In genomic region chr19:34673590-34673989, GRCh38 we compare ENCODE assay signal across 1 cellular context.
TF ChIP-seq lines count a peak whose summit lies in the region.

No MANE protein-coding gene starts in this region.

TF ChIP-seq in HepG2, 621 proteins besides CTCF, POLR2A, EP300 and RAD21 (continued from another document and continues in another):
- TF ChIP-seq ZNF570 (CRISPR knock-in tag; IDR thresholded peaks at IDR 0.05; ENCODE audit: borderline replicate concordance) (no peak), SYNCRIP (IDR thresholded peaks at IDR 0.05; ENCODE audit: insufficient read depth, low read depth, low read length) (no peak), GMEB1 (CRISPR knock-in tag; IDR thresholded peaks at IDR 0.05; ENCODE audit: borderline replicate concordance) (no peak), PLRG1 (conservative IDR thresholded peaks at IDR 0.05) (no peak), ZNF34 (CRISPR knock-in tag; IDR thresholded peaks at IDR 0.05; ENCODE audit: borderline replicate concordance) (no peak), ZNF660 (CRISPR knock-in tag; IDR thresholded peaks at IDR 0.05; ENCODE audit: borderline replicate concordance, low read depth) (no peak), RELA (CRISPR knock-in tag; IDR thresholded peaks at IDR 0.05) (no peak), E2F2 (CRISPR knock-in tag; IDR thresholded peaks at IDR 0.05; ENCODE audit: borderline replicate concordance) (no peak), ZNF770 (CRISPR knock-in tag; IDR thresholded peaks at IDR 0.05) (no peak), MATR3 (CRISPR knock-in tag; IDR thresholded peaks at IDR 0.05) (no peak), TCF12 (IDR thresholded peaks at IDR 0.05) (no peak), TCF12 (CRISPR knock-in tag; IDR thresholded peaks at IDR 0.05) (no peak), RERE (CRISPR knock-in tag; IDR thresholded peaks at IDR 0.05; ENCODE audit: low read depth) (0 out of 2 replicates have a peak, but pooled peaks have one; percentile 12), REL (CRISPR knock-in tag; conservative IDR thresholded peaks at IDR 0.05) (no peak), ARID2 (CRISPR knock-in tag; IDR thresholded peaks at IDR 0.05; ENCODE audit: borderline replicate concordance) (no peak), BCL6 (CRISPR knock-in tag; IDR thresholded peaks at IDR 0.05) (peak; percentile 69), ZNF782 (CRISPR knock-in tag; IDR thresholded peaks at IDR 0.05; ENCODE audit: borderline replicate concordance) (no peak), ZNF326 (CRISPR knock-in tag; IDR thresholded peaks at IDR 0.05; ENCODE audit: borderline replicate concordance) (no peak), ZKSCAN1 (IDR thresholded peaks at IDR 0.05; ENCODE audit: low read length) (no peak), HOXA7 (CRISPR knock-in tag; IDR thresholded peaks at IDR 0.05) (no peak), ZNF598 (CRISPR knock-in tag; IDR thresholded peaks at IDR 0.05; ENCODE audit: borderline replicate concordance) (no peak), KLF6 (CRISPR knock-in tag; IDR thresholded peaks at IDR 0.05) (0 out of 2 replicates have a peak, but pooled peaks have one; percentile 26), KLF11 (CRISPR knock-in tag; IDR thresholded peaks at IDR 0.05) (no peak), MYNN (CRISPR knock-in tag; IDR thresholded peaks at IDR 0.05; ENCODE audit: low read depth) (no peak), ZNF317 (CRISPR knock-in tag; IDR thresholded peaks at IDR 0.05) (peak; percentile 59; the same call in 1 of the 2 replicates), ZNF441 (CRISPR knock-in tag; IDR thresholded peaks at IDR 0.05; ENCODE audit: borderline replicate concordance) (no peak), NAIF1 (CRISPR knock-in tag; IDR thresholded peaks at IDR 0.05; ENCODE audit: borderline replicate concordance) (0 out of 2 replicates have a peak, but pooled peaks have one; percentile 44), TOPORS (CRISPR knock-in tag; IDR thresholded peaks at IDR 0.05) (no peak), GFI1 (CRISPR knock-in tag; IDR thresholded peaks at IDR 0.05; ENCODE audit: borderline replicate concordance) (0 out of 2 replicates have a peak, but pooled peaks have one; percentile 9), ZNF691 (CRISPR knock-in tag; IDR thresholded peaks at IDR 0.05; ENCODE audit: borderline replicate concordance, low read depth) (no peak), TFE3 (CRISPR knock-in tag; IDR thresholded peaks at IDR 0.05) (peak; percentile 96), GMEB2 (CRISPR knock-in tag; IDR thresholded peaks at IDR 0.05; ENCODE audit: low read depth) (no peak), HIVEP1 (CRISPR knock-in tag; IDR thresholded peaks at IDR 0.05) (no peak), ZNF773 (CRISPR knock-in tag; IDR thresholded peaks at IDR 0.05; ENCODE audit: borderline replicate concordance) (no peak), ZNF335 (CRISPR knock-in tag; IDR thresholded peaks at IDR 0.05) (no peak), TBL1XR1 (IDR thresholded peaks at IDR 0.05; ENCODE audit: borderline replicate concordance, low read length, partially characterized antibody) (no peak), ZHX2 (IDR thresholded peaks at IDR 0.05; ENCODE audit: low read depth) (no peak), ZHX2 (CRISPR knock-in tag; IDR thresholded peaks at IDR 0.05; ENCODE audit: borderline replicate concordance) (no peak), SP5 (CRISPR knock-in tag; IDR thresholded peaks at IDR 0.05; ENCODE audit: borderline replicate concordance, low read depth) (peak; percentile 74), DNMT3B (CRISPR knock-in tag; conservative IDR thresholded peaks at IDR 0.05) (no peak), ATF7-NPFF (CRISPR knock-in tag; IDR thresholded peaks at IDR 0.05; ENCODE audit: low read depth) (no peak), TGIF2 (CRISPR knock-in tag; IDR thresholded peaks at IDR 0.05) (no peak; the same call in 1 of the 2 replicates), ZNF343 (CRISPR knock-in tag; IDR thresholded peaks at IDR 0.05) (no peak), RNF2 (conservative IDR thresholded peaks at IDR 0.05; ENCODE audit: low read depth) (no peak), JDP2 (CRISPR knock-in tag; IDR thresholded peaks at IDR 0.05; ENCODE audit: borderline replicate concordance) (no peak), XBP1 (CRISPR knock-in tag; IDR thresholded peaks at IDR 0.05) (no peak), ZKSCAN5 (CRISPR knock-in tag; IDR thresholded peaks at IDR 0.05) (no peak)
